1 cellular context compared by ENCODE assay signal in genomic region chr1:26279598-26280332, GRCh38.
TF ChIP-seq lines count a peak whose summit lies in the region.

Gene SH3BGRL3, plus strand, starts transcription at chr1:26280086. Its CDS starts 70 bp downstream, at chr1:26280156.

TF ChIP-seq in GM12878, 131 proteins besides CTCF, POLR2A, EP300 and RAD21 (continued from another document and continues in another):
- no peak for TF ChIP-seq ZNF592 (IDR thresholded peaks at IDR 0.05)
- no peak for TF ChIP-seq MYC (IDR thresholded peaks at IDR 0.05; ENCODE audit: insufficient read depth, insufficient read length, insufficient replicate concordance, low read length, severe bottlenecking)
- TF ChIP-seq CBX5 (IDR thresholded peaks at IDR 0.05; ENCODE audit: low read depth): no peak
- no peak for TF ChIP-seq EZH2 (IDR thresholded peaks at IDR 0.05; ENCODE audit: borderline replicate concordance, control insufficient read depth, low read depth, low read length)
- TF ChIP-seq ZBTB4 (CRISPR knock-in tag; IDR thresholded peaks at IDR 0.05): no peak
- 0 out of 2 replicates have a peak, but pooled peaks have one; percentile 6 for TF ChIP-seq YY1 (IDR thresholded peaks at IDR 0.05; ENCODE audit: low read depth, low read length)
- no peak for TF ChIP-seq ASH2L (IDR thresholded peaks at IDR 0.05; ENCODE audit: borderline replicate concordance, low read depth)
- TF ChIP-seq NR2C2 (IDR thresholded peaks at IDR 0.05; ENCODE audit: borderline replicate concordance, control insufficient read depth, insufficient read length, low read depth): no peak
- no peak for TF ChIP-seq ELK1 (IDR thresholded peaks at IDR 0.05; ENCODE audit: low read depth, low read length)
- no peak for TF ChIP-seq TARDBP (IDR thresholded peaks at IDR 0.05; ENCODE audit: borderline replicate concordance)
- TF ChIP-seq RBBP5 (conservative IDR thresholded peaks at IDR 0.05): no peak
- peak; percentile 79 for TF ChIP-seq IKZF1 (conservative IDR thresholded peaks at IDR 0.05)
- TF ChIP-seq NFIC (IDR thresholded peaks at IDR 0.05; ENCODE audit: low read depth, low read length): no peak
- no peak for TF ChIP-seq SMAD1 (IDR thresholded peaks at IDR 0.05; ENCODE audit: low read depth, partially characterized antibody)
- no peak for TF ChIP-seq RELA (IDR thresholded peaks at IDR 0.05; ENCODE audit: borderline replicate concordance, partially characterized antibody)
- TF ChIP-seq NFXL1 (IDR thresholded peaks at IDR 0.05; ENCODE audit: borderline replicate concordance): no peak
- no peak; the same call in 2 of the 3 replicates for TF ChIP-seq POU2F2 (IDR thresholded peaks at IDR 0.05; ENCODE audit: borderline replicate concordance, low read depth, low read length)
- no peak for TF ChIP-seq BCL11A (IDR thresholded peaks at IDR 0.05; ENCODE audit: low read depth, low read length)
- TF ChIP-seq ATF2 (IDR thresholded peaks at IDR 0.05; ENCODE audit: low read length): no peak
- TF ChIP-seq ZNF622 (IDR thresholded peaks at IDR 0.05): no peak
- no peak for TF ChIP-seq GABPA (IDR thresholded peaks at IDR 0.05; ENCODE audit: low read depth)
- no peak for TF ChIP-seq SKIL (IDR thresholded peaks at IDR 0.05; ENCODE audit: low read depth, poor library complexity, severe bottlenecking)
- 0 out of 2 replicates have a peak, but pooled peaks have one; percentile 45 for TF ChIP-seq PKNOX1 (IDR thresholded peaks at IDR 0.05)
- peak; percentile 60 for TF ChIP-seq NR2F1 (conservative IDR thresholded peaks at IDR 0.05)
- peak; percentile 72 for TF ChIP-seq ZNF687 (IDR thresholded peaks at IDR 0.05)
- TF ChIP-seq ZNF384 (IDR thresholded peaks at IDR 0.05; ENCODE audit: borderline replicate concordance, low read depth, low read length): no peak
- TF ChIP-seq CBX3 (IDR thresholded peaks at IDR 0.05; ENCODE audit: borderline replicate concordance, low read depth): no peak
- no peak; the same call in 1 of the 2 replicates for TF ChIP-seq ZBED1 (IDR thresholded peaks at IDR 0.05; ENCODE audit: borderline replicate concordance)
- no peak for TF ChIP-seq PBX3 (IDR thresholded peaks at IDR 0.05; ENCODE audit: insufficient replicate concordance, low read depth, low read length)
- TF ChIP-seq SREBF1 (IDR thresholded peaks at IDR 0.05; ENCODE audit: low read length): no peak
- TF ChIP-seq KLF5 (IDR thresholded peaks at IDR 0.05; ENCODE audit: partially characterized antibody): no peak
- TF ChIP-seq SREBF2 (IDR thresholded peaks at IDR 0.05; ENCODE audit: low read length): no peak
- peak; percentile 77; the same call in 1 of the 2 replicates for TF ChIP-seq SMAD5 (IDR thresholded peaks at IDR 0.05; ENCODE audit: low read depth)
- no peak for TF ChIP-seq ZBTB11 (CRISPR knock-in tag; IDR thresholded peaks at IDR 0.05)
- TF ChIP-seq CEBPB (IDR thresholded peaks at IDR 0.05; ENCODE audit: borderline replicate concordance in 1 of 2, low read depth in 2 of 2, low read length in 2 of 2): no peak
